Comparison of ENCODE assay signal across 9 cellular contexts in genomic region chr16:53090271-53090590, GRCh38. TPM values are rescaled to one million over a fixed set of nuclear protein-coding genes. Genes with fewer than 3 reads are reported as not detected.
DNase-seq lines count a peak whose midpoint lies in the region; ATAC-seq and TF ChIP-seq lines count a peak whose summit lies in the region.
"Had no signal": no experiment of that assay in that cellular context is flagged by ENCODE, and none has a peak within 500 bp of the region (broad histone marks: within the 10 kb centered on the region; RNA-seq: fewer than 3 reads in every experiment).

No MANE protein-coding gene starts in this region.

- H3K9ac ChIP-seq in endodermal cell (ENCODE audit: extremely low read depth, low read length, poor library complexity, severe bottlenecking): no peak overlapping the region

- H3K4me3 ChIP-seq in right atrium auricular region: no peak overlapping the region
- no peak overlapping the region for H3K4me3 ChIP-seq in endodermal cell (ENCODE audit: low read length)

- DNase-seq in right atrium auricular region (ENCODE audit: low spot score): no peak
- no peak for DNase-seq in Right ventricle myocardium superior
- no peak for DNase-seq in endodermal cell
- no peak for DNase-seq in iPS-NIHi7 (ENCODE audit: extremely low spot score)
- no peak for DNase-seq in NCI-H69 (lab: John Stamatoyannopoulos, UW)
- DNase-seq: activated CD4-positive, CD25-positive, alpha-beta regulatory T cell had no signal

- intact Hi-C loops in Right ventricle myocardium superior (cut with DNase I): loop anchor here (5.0 kb wide), 1 partner anchor 33 kb away; no protein-coding TSS in a partner anchor

- no peak for ATAC-seq in Right ventricle myocardium superior (ENCODE audit: poor library complexity)
- ATAC-seq in HG02678 (IDR thresholded peaks at IDR 0.05; ENCODE audit: unreplicated experiment): no peak
- ATAC-seq in HG02642 (IDR thresholded peaks at IDR 0.05; ENCODE audit: poor library complexity, unreplicated experiment): no peak

- H3K9me3 ChIP-seq in right atrium auricular region (no peaks in the 10 kb centered on the region), endodermal cell (ENCODE audit: control insufficient read depth, low read length) (no peaks in the 10 kb centered on the region)

- H3K27ac ChIP-seq in right atrium auricular region (peak overlapping the region; percentile 71 to 86), endodermal cell (ENCODE audit: low read depth, low read length) (peak overlapping the region; percentile 89)

- H3K4me3 Mint-ChIP-seq in endodermal cell (no peak overlapping the region), nephron (peak overlapping the region in 1 of 3 experiments; percentile 77)

- H3K27me3 Mint-ChIP-seq in endodermal cell (ENCODE audit: insufficient read depth): peaks cover 33% of the 10 kb centered on the region
- H3K27me3 Mint-ChIP-seq in nephron (ENCODE audit: low read depth): no peaks in the 10 kb centered on the region

- H3K36me3 ChIP-seq in right atrium auricular region: no peaks in the 10 kb centered on the region
- H3K36me3 ChIP-seq in endodermal cell (ENCODE audit: control insufficient read depth, insufficient read depth, low read length): peaks cover 6% of the 10 kb centered on the region

- 64 to 71% methylated on average over 2 to 5 of the region's 5 CpGs for WGBS in endodermal cell (ENCODE audit: insufficient coverage in 1 of 2, insufficient read length in 1 of 2), 2 experiments

- H3K36me3 Mint-ChIP-seq in endodermal cell (ENCODE audit: low read depth) (peaks cover 9% of the 10 kb centered on the region), nephron (ENCODE audit: low read depth) (no peaks in the 10 kb centered on the region)

- H3K27ac Mint-ChIP-seq in endodermal cell (no peak overlapping the region), nephron (peak overlapping the region; percentile 83 to 95 (median 90))

- no peak for TF ChIP-seq CTCF in right atrium auricular region (IDR thresholded peaks at IDR 0.05)
- TF ChIP-seq CTCF in endodermal cell (conservative IDR thresholded peaks at IDR 0.05): no peak
- no peak for TF ChIP-seq CTCF in nephron (IDR thresholded peaks at IDR 0.05; ENCODE audit: unreplicated experiment in 3 of 3)

- H3K4me1 ChIP-seq in right atrium auricular region: peaks cover 4 to 86% of the 10 kb centered on the region in 2 donors
- H3K4me1 ChIP-seq in endodermal cell (ENCODE audit: control insufficient read depth, insufficient read depth, low read length): peaks cover 11% of the 10 kb centered on the region

- H3K27me3 ChIP-seq in right atrium auricular region (no peaks in the 10 kb centered on the region), endodermal cell (ENCODE audit: control insufficient read depth, insufficient read depth, low read length, poor library complexity, severe bottlenecking) (peaks cover 23% of the 10 kb centered on the region)

- H3K4me1 Mint-ChIP-seq in endodermal cell: peaks cover 60% of the 10 kb centered on the region
- H3K4me1 Mint-ChIP-seq in nephron: peaks cover 76% of the 10 kb centered on the region

- no peaks in the 10 kb centered on the region for H3K9me3 Mint-ChIP-seq in endodermal cell
- no peaks in the 10 kb centered on the region for H3K9me3 Mint-ChIP-seq in nephron

RNA-seq across cellular contexts. Expression of gene CHD9, which starts 35.4 kb away (rescaled TPM):
- total RNA-seq in right atrium auricular region (10 to 100 TPM; 49.8 to 54.1 TPM), Right ventricle myocardium superior (39.5 TPM), endodermal cell (10 to 100 TPM; 36.8 to 40.5 TPM)
- 39.3 TPM for polyA plus RNA-seq in endodermal cell (2013, experiment 1 of 2)
- polyA plus RNA-seq in endodermal cell (2013, experiment 2 of 2): 41.4 TPM

RNA-seq across cellular contexts. Expression of gene CHD9NB, which starts 37.5 kb away (rescaled TPM):
- total RNA-seq in right atrium auricular region (under 1 TPM; 0.33 to 0.67 TPM), Right ventricle myocardium superior (0.86 TPM), endodermal cell (10 to 100 TPM; 13.1 to 14.9 TPM)
- polyA plus RNA-seq in endodermal cell (2013, experiment 1 of 2): 2.8 TPM
- 3.0 TPM for polyA plus RNA-seq in endodermal cell (2013, experiment 2 of 2)
